In the genomic region with DNA sequence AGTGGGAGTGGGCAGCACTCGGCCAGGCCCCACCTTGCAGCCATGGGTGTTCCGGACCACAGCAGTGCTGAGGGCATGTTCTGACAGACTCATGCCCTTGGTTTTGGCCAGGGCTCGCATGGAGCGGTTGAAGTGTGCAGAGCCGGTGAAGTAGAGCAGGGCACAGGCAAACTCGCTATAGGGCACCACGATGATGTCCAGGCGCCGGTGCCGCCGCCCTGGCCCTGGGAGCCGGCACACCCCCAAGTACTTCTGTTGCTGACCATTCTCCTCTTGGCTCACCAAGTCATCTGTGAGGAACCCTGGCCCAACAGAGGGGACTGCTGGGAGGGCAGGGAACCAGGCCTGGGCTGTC, we compare ENCODE assay signal across 19 cellular contexts. TPM values are rescaled to one million over a fixed set of nuclear protein-coding genes. Genes with fewer than 3 reads are reported as not detected.
DNase-seq lines count a peak whose midpoint lies in the region; ATAC-seq and TF ChIP-seq lines count a peak whose summit lies in the region.
"Had no signal": no experiment of that assay in that cellular context is flagged by ENCODE, and none has a peak within 500 bp of the region (broad histone marks: within the 10 kb centered on the region; RNA-seq: fewer than 3 reads in every experiment).

No MANE protein-coding gene starts in this region.

- no peak overlapping the region for H2AK5ac ChIP-seq in neuronal stem cell (ENCODE audit: low read depth, low read length)

- no peaks in the 10 kb centered on the region for H3K9me3 ChIP-seq in left ventricle myocardium inferior (replicated peaks)
- no peaks in the 10 kb centered on the region for H3K9me3 ChIP-seq in HEK293 (ENCODE audit: control insufficient read depth, insufficient read depth, low read depth, low read length)
- no peaks in the 10 kb centered on the region for H3K9me3 ChIP-seq in neuronal stem cell (replicated peaks in 1 of 2; ENCODE audit: control insufficient read depth in 2 of 2, insufficient read depth in 1 of 2, low read depth in 1 of 2, low read length in 2 of 2)
- H3K9me3 ChIP-seq: BLaER1 treated with 17β-estradiol and CSF1 and Interleukin-3, amounts not matched to agents 10 nM and 100 nM; Caco-2 had no signal

- CTCF ChIA-PET in HEK293 (lab: Yijun Ruan, JAX), result interaction anchor here (0.6 kb wide), 1 partner anchor 271 kb away, joined by 3 read pairs; no protein-coding TSS in a partner anchor

- POLR2A ChIA-PET in HEK293 (lab: Yijun Ruan, JAX), result no interaction called here

- H3K23ac ChIP-seq in neuronal stem cell (ENCODE audit: low read depth, low read length, poor library complexity), result peak overlapping the region; percentile 31

- no peaks in the 10 kb centered on the region for H3K79me1 ChIP-seq in neuronal stem cell (ENCODE audit: low read depth, low read length)

- no peak overlapping the region for H3K18ac ChIP-seq in neuronal stem cell (ENCODE audit: low read length)

- no peak overlapping the region for H2BK5ac ChIP-seq in neuronal stem cell (ENCODE audit: low read length)

- H2AFZ ChIP-seq in neuronal stem cell (ENCODE audit: low read length), result no peak overlapping the region

- H3K36me3 ChIP-seq in left ventricle myocardium inferior (peaks cover 68% of the 10 kb centered on the region), HEK293 (ENCODE audit: control insufficient read depth in 2 of 2, insufficient read depth in 1 of 2, low read length in 2 of 2) (peaks cover 4 to 65% of the 10 kb centered on the region in 2 experiments; a peak in 2 of 3 replicates), neuronal stem cell (replicated peaks in 1 of 2; ENCODE audit: control insufficient read depth in 2 of 2, insufficient read depth in 2 of 2, low read length in 2 of 2) (peaks cover 25 to 50% of the 10 kb centered on the region in 2 donors)

- H3K9ac ChIP-seq in neuronal stem cell (ENCODE audit: low read depth, low read length, poor library complexity), result no peak overlapping the region
- H3K9ac ChIP-seq: BLaER1 treated with 17β-estradiol and CSF1 and Interleukin-3, amounts not matched to agents 10 nM and 100 nM had no signal

- H3K27me3 ChIP-seq in left ventricle myocardium inferior (ENCODE audit: low read depth), result no peaks in the 10 kb centered on the region
- H3K27me3 ChIP-seq in neuronal stem cell (ENCODE audit: control insufficient read depth in 3 of 3, insufficient read depth in 3 of 3, low read depth in 1 of 3, low read length in 3 of 3), result no peaks in the 10 kb centered on the region
- H3K27me3 ChIP-seq: BLaER1 treated with 17β-estradiol and CSF1 and Interleukin-3, amounts not matched to agents 10 nM and 100 nM had no signal

- no peak overlapping the region for H2BK120ac ChIP-seq in neuronal stem cell (ENCODE audit: low read depth, low read length)

- no peak overlapping the region for H3K4me2 ChIP-seq in neuronal stem cell (ENCODE audit: insufficient read depth, low read length, poor library complexity, severe bottlenecking)
- H3K4me2 ChIP-seq: BLaER1 treated with 17β-estradiol and CSF1 and Interleukin-3, amounts not matched to agents 10 nM and 100 nM had no signal

- no peak for ATAC-seq in Right ventricle myocardium superior (ENCODE audit: poor library complexity)
- ATAC-seq: CD8-positive, alpha-beta T cell had no signal

- no peaks in the 10 kb centered on the region for H3K4me1 ChIP-seq in left ventricle myocardium inferior
- H3K4me1 ChIP-seq in HEK293 (ENCODE audit: control insufficient read depth, insufficient read depth, low read length), result no peaks in the 10 kb centered on the region
- H3K4me1 ChIP-seq in neuronal stem cell (ENCODE audit: control insufficient read depth in 2 of 2, insufficient read depth in 1 of 2, low read depth in 1 of 2, low read length in 2 of 2), result peaks cover 0 to 12% of the 10 kb centered on the region in 2 donors
- H3K4me1 ChIP-seq: BLaER1 treated with 17β-estradiol and CSF1 and Interleukin-3, amounts not matched to agents 10 nM and 100 nM; Caco-2 had no signal

- no CpG with 5 or more reads among the region's 12 CpGs for WGBS in neuronal stem cell (ENCODE audit: extremely low coverage in 2 of 2, insufficient read length in 2 of 2, insufficient replicate concordance in 1 of 2), 2 donors

- H3K4ac ChIP-seq in neuronal stem cell (ENCODE audit: low read length), result no peak overlapping the region

- no peak overlapping the region for H2BK12ac ChIP-seq in neuronal stem cell (ENCODE audit: low read length)

- no peak overlapping the region for H2BK15ac ChIP-seq in neuronal stem cell (ENCODE audit: low read length)

- TF ChIP-seq CTCF in left ventricle myocardium inferior (IDR thresholded peaks at IDR 0.05; ENCODE audit: borderline replicate concordance) (no peak), HEK293 (tag by site-specific recombination; IDR thresholded peaks at IDR 0.05) (no peak), coronary artery (IDR thresholded peaks at IDR 0.05) (no peak)

- H3K4me3 ChIP-seq in left ventricle myocardium inferior (no peak overlapping the region), HEK293 (ENCODE audit: low read depth, low read length) (no peak overlapping the region), coronary artery (no peak overlapping the region), neuronal stem cell (ENCODE audit: low read length in 2 of 2) (no peak overlapping the region)
- H3K4me3 ChIP-seq: BLaER1 treated with 17β-estradiol and CSF1 and Interleukin-3, amounts not matched to agents 10 nM and 100 nM had no signal

- H3K14ac ChIP-seq in neuronal stem cell (ENCODE audit: low read length), result no peak overlapping the region

- intact Hi-C loops in Right ventricle myocardium superior (cut with DNase I) (no loop called here), left ventricle myocardium inferior (cut with micrococcal nuclease) (no loop called here)

- peak; percentile 30 for DNase-seq in Right ventricle myocardium superior
- no peak for DNase-seq in left ventricle myocardium inferior
- DNase-seq in coronary artery (ENCODE audit: low spot score), result peak; percentile 66
- DNase-seq in neuronal stem cell (ENCODE audit: low spot score), result no peak
- DNase-seq in NCI-H2227 treated with DMSO at 0.1 percent for 48 hours (lab: John Stamatoyannopoulos, UW), result no peak
- no peak for DNase-seq in AG08396 (ENCODE audit: low spot score)
- no peak for DNase-seq in Kasumi-1 (lab: John Stamatoyannopoulos, UW)
- DNase-seq: 8988T; ACHN; AML-193; Caco-2; Calu3; CD4-positive, alpha-beta T cell; CD8-positive, alpha-beta T cell; DMS79 treated with DMSO at 0.1 percent for 48 hours; GF-D8 had no signal

- no peak overlapping the region for H4K8ac ChIP-seq in neuronal stem cell (ENCODE audit: low read depth, low read length)

- H4K91ac ChIP-seq in neuronal stem cell (ENCODE audit: low read depth, low read length, poor library complexity), result no peak overlapping the region

- H3K27ac ChIP-seq in left ventricle myocardium inferior (replicated peaks) (no peak overlapping the region), HEK293 (ENCODE audit: extremely low read depth, low read depth, low read length) (no peak overlapping the region), coronary artery (no peak overlapping the region), neuronal stem cell (replicated peaks; ENCODE audit: low read length) (no peak overlapping the region)
- H3K27ac ChIP-seq: BLaER1 treated with 17β-estradiol and CSF1 and Interleukin-3, amounts not matched to agents 10 nM and 100 nM; C4-2B had no signal

TF ChIP-seq in HEK293, 187 proteins besides CTCF, POLR2A, EP300 and RAD21:
- TF ChIP-seq WT1 (tag by site-specific recombination; IDR thresholded peaks at IDR 0.05) (no peak), ZNF600 (tag by site-specific recombination; IDR thresholded peaks at IDR 0.05) (peak; percentile 77)

RNA-seq across cellular contexts. Expression of a gene that starts 8.6 kb away (rescaled TPM):
- total RNA-seq in Right ventricle myocardium superior, result 15.8 TPM
- 16.7 TPM for total RNA-seq in left ventricle myocardium inferior
- 16.0 TPM for polyA plus RNA-seq in neuronal stem cell (2013, experiment 1 of 2)
- polyA plus RNA-seq in neuronal stem cell (2013, experiment 2 of 2), result 15.3 TPM

RNA-seq across cellular contexts. Expression of a gene that starts 8.6 kb away (rescaled TPM):
- total RNA-seq in Right ventricle myocardium superior (22.7 TPM), left ventricle myocardium inferior (24.0 TPM)
- 39.1 TPM for polyA plus RNA-seq in neuronal stem cell (2013, experiment 1 of 2)
- polyA plus RNA-seq in neuronal stem cell (2013, experiment 2 of 2), result 37.9 TPM

Comparison
In these comparisons a context has a peak if more than half of its experiments do, and no peak if none do; other contexts are left out.
1. DNase-seq: peak in Right ventricle myocardium superior (single experiment) and coronary artery (single experiment); none in left ventricle myocardium inferior (single experiment), neuronal stem cell (single experiment), NCI-H2227 treated with DMSO at 0.1 percent for 48 hours (single experiment), AG08396 (single experiment) and Kasumi-1 (0 of 2).